In genomic region chr10:3761916-3762708, GRCh38 we compare ENCODE assay signal across 8 cellular contexts. TPM values are rescaled to one million over a fixed set of nuclear protein-coding genes. Genes with fewer than 3 reads are reported as not detected.
DNase-seq lines count a peak whose midpoint lies in the region; ATAC-seq, FAIRE-seq and TF ChIP-seq lines count a peak whose summit lies in the region.

No MANE protein-coding gene starts in this region.

- no peak overlapping the region for H2BK5ac ChIP-seq in mesenchymal stem cell (ENCODE audit: low read depth, low read length, poor library complexity, severe bottlenecking)

- H3K9ac ChIP-seq in mesenchymal stem cell (ENCODE audit: low read length): no peak overlapping the region

- H2BK120ac ChIP-seq in mesenchymal stem cell (ENCODE audit: low read depth, low read length): no peak overlapping the region

- H3K23ac ChIP-seq in mesenchymal stem cell (ENCODE audit: low read length in 2 of 2): no peak overlapping the region

- no peak for ATAC-seq in HG03097 (IDR thresholded peaks at IDR 0.05; ENCODE audit: low FRiP score, unreplicated experiment)

- H3K4me2 ChIP-seq in mesenchymal stem cell (ENCODE audit: low read length, poor library complexity, severe bottlenecking): no peak overlapping the region

- no peak overlapping the region for H2BK15ac ChIP-seq in mesenchymal stem cell (ENCODE audit: low read depth, poor library complexity, severe bottlenecking)

- H3K27ac ChIP-seq in mesenchymal stem cell (ENCODE audit: low read length, poor library complexity, severe bottlenecking): peak overlapping the region; percentile 80

- H3K4me3 ChIP-seq in bronchial epithelial cell (ENCODE audit: low read depth, low read length): no peak overlapping the region
- no peak overlapping the region for H3K4me3 ChIP-seq in mesenchymal stem cell (ENCODE audit: insufficient read depth in 1 of 2, low read depth in 1 of 2, low read length in 2 of 2)

- H2AFZ ChIP-seq in mesenchymal stem cell (ENCODE audit: low read depth, low read length): no peak overlapping the region

- H3K4me1 ChIP-seq in mesenchymal stem cell (ENCODE audit: control insufficient read depth, insufficient read depth, low read depth, low read length): peaks cover 26% of the 10 kb centered on the region

- H2AK5ac ChIP-seq in mesenchymal stem cell (ENCODE audit: low read length, severe bottlenecking): peak overlapping the region; percentile 82

- H3K27me3 ChIP-seq in bronchial epithelial cell (ENCODE audit: control insufficient read depth, insufficient read depth, low read length) (no peaks in the 10 kb centered on the region), mesenchymal stem cell (ENCODE audit: control insufficient read depth in 1 of 2, insufficient read depth in 1 of 2, low read length in 2 of 2) (peaks cover 0 to 13% of the 10 kb centered on the region in 2 experiments)

- H3K9me3 ChIP-seq in mesenchymal stem cell (ENCODE audit: control insufficient read depth, low read length): no peaks in the 10 kb centered on the region

- no peak for FAIRE-seq in bronchial epithelial cell (lab: Jason Lieb, UNC)

- no peak overlapping the region for H3K18ac ChIP-seq in mesenchymal stem cell (ENCODE audit: low read depth in 1 of 2, low read length in 2 of 2)

- peak; percentile 51 for DNase-seq in Daoy (ENCODE audit: low read depth)
- peak; percentile 88 for DNase-seq in M059J (ENCODE audit: low read depth)
- peak; percentile 75 for DNase-seq in bronchial epithelial cell (ENCODE audit: low read depth)
- DNase-seq in mesenchymal stem cell: peak; percentile 62
- DNase-seq in NCI-H748 treated with DMSO at 0.1 percent for 48 hours (lab: John Stamatoyannopoulos, UW): no peak
- DNase-seq in stimulated activated CD4-positive, alpha-beta T cell treated with anti-CD3 and anti-CD28 coated beads, Interleukin-1b, Interleukin-23, amount 100 ng/mL, for 48 hours: no peak
- no peak for DNase-seq in COLO668 (lab: John Stamatoyannopoulos, UW; ENCODE audit: unreplicated experiment)

- no peak overlapping the region for H4K8ac ChIP-seq in mesenchymal stem cell (ENCODE audit: low read length)

- H3K14ac ChIP-seq in mesenchymal stem cell (ENCODE audit: low read length in 2 of 2): no peak overlapping the region

- H2BK12ac ChIP-seq in mesenchymal stem cell (ENCODE audit: low read length in 2 of 2): no peak overlapping the region

- H3K79me1 ChIP-seq in mesenchymal stem cell (replicated peaks; ENCODE audit: low read length, poor library complexity, severe bottlenecking): no peaks in the 10 kb centered on the region

- no peaks in the 10 kb centered on the region for H3K36me3 ChIP-seq in bronchial epithelial cell (ENCODE audit: control insufficient read depth, insufficient read depth, low read length)
- H3K36me3 ChIP-seq in mesenchymal stem cell (ENCODE audit: control insufficient read depth in 1 of 2, insufficient read depth in 2 of 2, low read depth in 1 of 2, low read length in 2 of 2): no peaks in the 10 kb centered on the region

- no peak overlapping the region for H3K4ac ChIP-seq in mesenchymal stem cell (ENCODE audit: low read depth in 1 of 2, low read length in 2 of 2)

- no peak overlapping the region for H4K91ac ChIP-seq in mesenchymal stem cell (ENCODE audit: low read length)

- WGBS in mesenchymal stem cell: 21% methylated on average over 6 of the region's 6 CpGs

- no peak for TF ChIP-seq CTCF in bronchial epithelial cell (IDR thresholded peaks at IDR 0.05; ENCODE audit: insufficient read depth, low read length, severe bottlenecking)

RNA-seq across cellular contexts. Expression of gene KLF6, which starts 22.9 kb away (rescaled TPM):
- total RNA-seq in Daoy (2014; rRNA removed; shearing (Covaris generic)): 7.5 and 11.6 TPM in 2 replicates
- total RNA-seq in M059J (2014; rRNA removed; shearing (Covaris generic)): 4.8 and 9.9 TPM in 2 replicates
- 49.7 and 70.6 TPM in 2 replicates for total RNA-seq in bronchial epithelial cell
- 195 TPM for polyA plus RNA-seq in mesenchymal stem cell (2013, experiment 1 of 2)
- polyA plus RNA-seq in mesenchymal stem cell (2013, experiment 2 of 2): 183 TPM

Comparison
In these comparisons a context has a peak if more than half of its experiments do, and no peak if none do; other contexts are left out.
1. DNase-seq: peak in Daoy (single experiment), M059J (single experiment), bronchial epithelial cell (single experiment) and mesenchymal stem cell (single experiment); none in NCI-H748 treated with DMSO at 0.1 percent for 48 hours (single experiment), stimulated activated CD4-positive, alpha-beta T cell treated with anti-CD3 and anti-CD28 coated beads, Interleukin-1b, Interleukin-23, amount 100 ng/mL, for 48 hours (single experiment) and COLO668 (single experiment).